ENCODE assay signal across 13 cellular contexts in the genomic region with DNA sequence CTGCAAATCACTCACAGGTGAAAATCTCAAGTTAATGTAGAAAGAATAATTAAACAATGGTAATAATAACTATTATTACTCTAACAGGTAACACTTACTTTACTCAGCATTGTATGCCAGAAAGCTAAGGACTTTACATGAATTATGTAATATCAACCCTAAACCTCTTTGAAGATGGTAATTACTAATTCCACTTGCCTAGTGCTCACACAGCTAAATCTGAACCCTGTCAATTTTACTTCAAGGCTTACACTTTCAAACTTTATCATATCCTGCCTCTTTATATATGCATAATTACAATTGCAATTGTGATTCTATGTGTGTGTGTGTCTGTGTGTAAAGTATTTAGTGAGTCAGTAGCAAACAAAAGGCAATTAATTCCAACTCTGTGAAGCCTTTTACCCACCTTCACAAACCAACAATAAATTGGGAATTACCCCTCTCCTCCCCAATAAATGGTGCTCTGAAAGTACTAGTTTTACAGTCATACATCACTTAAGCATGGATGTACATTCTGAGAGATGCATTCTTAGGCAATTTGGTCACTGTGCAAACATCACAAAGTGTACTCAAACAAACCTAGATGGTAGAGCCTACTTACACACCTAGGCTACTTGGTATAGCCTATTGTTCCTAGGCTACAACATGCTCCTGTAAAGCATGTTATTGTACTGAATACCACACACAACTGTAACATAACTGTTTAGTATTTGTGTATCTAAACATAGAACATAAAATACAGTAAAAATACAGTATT. TPM values are rescaled to one million over a fixed set of nuclear protein-coding genes. Genes with fewer than 3 reads are reported as not detected.
DNase-seq lines count a peak whose midpoint lies in the region; ATAC-seq, FAIRE-seq and TF ChIP-seq lines count a peak whose summit lies in the region.
"Had no signal": no experiment of that assay in that cellular context is flagged by ENCODE, and none has a peak within 500 bp of the region (broad histone marks: within the 10 kb centered on the region; RNA-seq: fewer than 3 reads in every experiment).

No MANE protein-coding gene starts in this region.

- H3K4me3 Mint-ChIP-seq in Caco-2 (ENCODE audit: unreplicated experiment) = no peak overlapping the region
- peak overlapping the region in 1 of 4 donors; percentile 46 for H3K4me3 Mint-ChIP-seq in IgD-negative memory B cell
- H3K4me3 Mint-ChIP-seq: stimulated activated naive B cell treated with anti-CD40 and anti-IgM and Interleukin-4, amounts not matched to agents 10 μg/mL and 1 μg/mL and 100 μg/mL, for 72 hours had no signal

- ATAC-seq in GM18870 (IDR thresholded peaks at IDR 0.05; ENCODE audit: unreplicated experiment) = no peak
- ATAC-seq in GM21717 (IDR thresholded peaks at IDR 0.05; ENCODE audit: unreplicated experiment) = no peak

- H3K4me3 ChIP-seq in Caco-2 (ENCODE audit: low read depth, low read length) = no peak overlapping the region
- H3K4me3 ChIP-seq in astrocyte of the spinal cord (ENCODE audit: low read depth, low read length) = no peak overlapping the region
- H3K4me3 ChIP-seq in kidney (ENCODE audit: low read length in 2 of 2) = no peak overlapping the region
- H3K4me3 ChIP-seq: esophagus muscularis mucosa had no signal

- H3K9me3 Mint-ChIP-seq in Caco-2 (ENCODE audit: unreplicated experiment) = no peaks in the 10 kb centered on the region
- no peaks in the 10 kb centered on the region for H3K9me3 Mint-ChIP-seq in IgD-negative memory B cell
- H3K9me3 Mint-ChIP-seq: stimulated activated naive B cell treated with anti-CD40 and anti-IgM and Interleukin-4, amounts not matched to agents 10 μg/mL and 1 μg/mL and 100 μg/mL, for 72 hours had no signal

- CTCF ChIA-PET in Caco-2 (lab: Charles Lee) = interaction anchor here (1.0 kb wide), 1 partner anchor 149 kb away, joined by 6 read pairs; no protein-coding TSS in a partner anchor

- DNase-seq in Caco-2 = peak in 1 of 2 experiments; percentile 39
- DNase-seq in astrocyte of the spinal cord (ENCODE audit: low read depth, low spot score) = peak; percentile 36
- peak; percentile 8 for DNase-seq in medulla oblongata (ENCODE audit: extremely low spot score)
- no peak for DNase-seq in kidney
- no peak for DNase-seq in central memory CD4-positive, alpha-beta T cell
- DNase-seq: DMS 273 treated with DMSO at 0.1 percent for 48 hours; NCI-H526 treated with DMSO at 0.1 percent for 48 hours; stimulated activated naive B cell treated with anti-CD40 and anti-IgM and Interleukin-4, amounts not matched to agents 10 μg/mL and 1 μg/mL and 100 μg/mL, for 72 hours; T1000 had no signal

- POLR2A ChIA-PET in Caco-2 (lab: Charles Lee) = no interaction called here

- in situ Hi-C loops in astrocyte of the spinal cord (cut with HindIII; ENCODE audit: low sequenced_read_pairs) = no loop called here

- intact Hi-C loops in Caco-2 (cut with micrococcal nuclease; ENCODE audit: unreplicated experiment) = no loop called here
- intact Hi-C loops in kidney (cut with DNase I) = no loop called here

- FAIRE-seq in kidney (lab: Jason Lieb, UNC) = no peak

- no peak overlapping the region for H3K9ac ChIP-seq in kidney (ENCODE audit: low read length in 2 of 2)

- H3K27ac ChIP-seq in kidney (ENCODE audit: low read depth in 2 of 2, low read length in 2 of 2) = no peak overlapping the region

- peak overlapping the region; percentile 59 for H3K27ac Mint-ChIP-seq in Caco-2 (ENCODE audit: unreplicated experiment)
- H3K27ac Mint-ChIP-seq in IgD-negative memory B cell = peak overlapping the region in 2 of 3 donors; percentile 35 to 65
- H3K27ac Mint-ChIP-seq: stimulated activated naive B cell treated with anti-CD40 and anti-IgM and Interleukin-4, amounts not matched to agents 10 μg/mL and 1 μg/mL and 100 μg/mL, for 72 hours had no signal

- H3K27me3 ChIP-seq in Caco-2 (replicated peaks; ENCODE audit: control insufficient read depth, insufficient read depth, low read length) = no peaks in the 10 kb centered on the region
- H3K27me3 ChIP-seq: esophagus muscularis mucosa had no signal

- H3K9me3 ChIP-seq in Caco-2 (no peaks in the 10 kb centered on the region), kidney (ENCODE audit: control insufficient read depth in 1 of 2, low read length in 2 of 2) (no peaks in the 10 kb centered on the region)
- H3K9me3 ChIP-seq: esophagus muscularis mucosa had no signal

- H3K36me3 ChIP-seq in Caco-2 (ENCODE audit: control insufficient read depth, insufficient read depth, low read length) (no peaks in the 10 kb centered on the region), kidney (ENCODE audit: control insufficient read depth in 1 of 2, insufficient read depth in 2 of 2, low read length in 2 of 2) (no peaks in the 10 kb centered on the region)
- H3K36me3 ChIP-seq: esophagus muscularis mucosa had no signal

- H3K27me3 Mint-ChIP-seq in Caco-2 (ENCODE audit: insufficient read depth, unreplicated experiment) (no peaks in the 10 kb centered on the region), IgD-negative memory B cell (no peaks in the 10 kb centered on the region)
- H3K27me3 Mint-ChIP-seq: stimulated activated naive B cell treated with anti-CD40 and anti-IgM and Interleukin-4, amounts not matched to agents 10 μg/mL and 1 μg/mL and 100 μg/mL, for 72 hours had no signal

- peaks cover 16% of the 10 kb centered on the region for H3K36me3 Mint-ChIP-seq in Caco-2 (ENCODE audit: insufficient read depth, unreplicated experiment)
- H3K36me3 Mint-ChIP-seq in IgD-negative memory B cell = no peaks in the 10 kb centered on the region

- no TSS peak for BruUV-seq in Caco-2 (replicated peaks; lab: Mats Ljungman, UMichigan)

- TF ChIP-seq CTCF in Caco-2 (IDR thresholded peaks at IDR 0.05; ENCODE audit: insufficient read depth in 1 of 2, low read depth in 1 of 2, low read length in 1 of 2, severe bottlenecking in 1 of 2, unreplicated experiment in 1 of 2) (no peak), astrocyte of the spinal cord (IDR thresholded peaks at IDR 0.05; ENCODE audit: low read depth, low read length) (no peak), kidney (IDR thresholded peaks at IDR 0.05; ENCODE audit: borderline replicate concordance, extremely low read depth, insufficient read depth) (no peak)

- H3K4me1 ChIP-seq in Caco-2 (peaks cover 25% of the 10 kb centered on the region), kidney (ENCODE audit: control insufficient read depth in 1 of 2, insufficient read depth in 1 of 2, low read depth in 1 of 2, low read length in 2 of 2) (peaks cover 7 to 22% of the 10 kb centered on the region in 2 donors)

- H3K4me1 Mint-ChIP-seq in Caco-2 (ENCODE audit: low read depth, unreplicated experiment) (peaks cover 22% of the 10 kb centered on the region), IgD-negative memory B cell (peaks cover 60 to 68% (median 63%) of the 10 kb centered on the region in 3 donors)

RNA-seq across cellular contexts. Expression of a gene that starts 5.9 kb away (rescaled TPM):
- total RNA-seq in Caco-2 (2022) (32.5 and 35.9 TPM in 2 replicates), kidney (60.4 TPM)
- polyA plus RNA-seq in IgD-negative memory B cell (67.5 TPM), kidney (ENCODE audit: insufficient read depth, low read depth, low replicate concordance) (10.5 TPM)

Comparison
In these comparisons a context has a peak if more than half of its experiments do, and no peak if none do; other contexts are left out.
1. DNase-seq: peak in astrocyte of the spinal cord (single experiment) and medulla oblongata (single experiment); none in kidney (single experiment) and central memory CD4-positive, alpha-beta T cell (single experiment).